ENCODE assay signal across 16 cellular contexts in the genomic region with DNA sequence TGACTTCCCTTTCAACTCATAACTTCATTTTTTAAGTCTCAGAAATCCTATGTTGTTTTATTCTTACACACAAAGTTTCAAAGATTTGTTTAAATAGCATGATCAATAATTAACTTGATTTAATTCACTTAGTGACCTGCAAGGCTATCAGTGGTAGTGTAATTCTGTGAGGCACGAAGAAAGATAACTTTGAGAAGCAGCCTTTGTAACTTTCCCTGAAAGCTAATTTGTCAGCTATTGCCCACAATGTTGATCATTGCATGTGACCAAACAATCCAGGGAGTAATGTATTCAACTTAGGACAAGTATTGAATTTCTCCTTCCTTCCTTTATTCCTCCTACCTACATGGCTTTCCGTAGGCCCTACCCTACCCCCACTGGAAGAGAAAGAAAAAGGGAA.
DNase-seq lines count a peak whose midpoint lies in the region; FAIRE-seq and TF ChIP-seq lines count a peak whose summit lies in the region.
"Had no signal": no experiment of that assay in that cellular context is flagged by ENCODE, and none has a peak within 500 bp of the region (broad histone marks: within the 10 kb centered on the region; RNA-seq: fewer than 3 reads in every experiment).

No MANE protein-coding gene starts in this region.

- H3K36me3 ChIP-seq in endodermal cell (ENCODE audit: control insufficient read depth, insufficient read depth, low read length) (no peaks in the 10 kb centered on the region), small intestine (ENCODE audit: control insufficient read depth in 2 of 2, insufficient read depth in 2 of 2, low read length in 2 of 2) (no peaks in the 10 kb centered on the region)

- H3K36me3 Mint-ChIP-seq in endodermal cell (ENCODE audit: low read depth) (no peaks in the 10 kb centered on the region), nephron (ENCODE audit: low read depth) (peaks cover 4% of the 10 kb centered on the region)
- H3K36me3 Mint-ChIP-seq: CD14-positive monocyte; CD8-positive, alpha-beta T cell had no signal

- H3K27ac Mint-ChIP-seq in endodermal cell (no peak overlapping the region), nephron (peak overlapping the region; percentile 40 to 94 (median 55))
- H3K27ac Mint-ChIP-seq: CD14-positive monocyte; CD8-positive, alpha-beta T cell; H9 had no signal

- FAIRE-seq in small intestine (lab: Jason Lieb, UNC): no peak
- FAIRE-seq: A549, GM12878, GM18507, GM19239 had no signal

- no peaks in the 10 kb centered on the region for H3K4me1 ChIP-seq in endodermal cell (ENCODE audit: control insufficient read depth, insufficient read depth, low read length)
- H3K4me1 ChIP-seq in small intestine (ENCODE audit: control insufficient read depth in 2 of 2, insufficient read depth in 1 of 2, low read depth in 1 of 2, low read length in 1 of 2): no peaks in the 10 kb centered on the region
- H3K4me1 ChIP-seq: A549 had no signal

- DNase-seq in endodermal cell (no peak), small intestine (peak; percentile 56), NCI-H69 (lab: John Stamatoyannopoulos, UW) (no peak), amniotic stem cell (lab: John Stamatoyannopoulos, UW) (no peak), DMS79 treated with DMSO at 0.1 percent for 48 hours (lab: John Stamatoyannopoulos, UW) (no peak)
- DNase-seq: CD8-positive, alpha-beta T cell; COR-L47; DMS53; GOT3; H9 had no signal

- H3K27me3 ChIP-seq in endodermal cell (ENCODE audit: control insufficient read depth, insufficient read depth, low read length, poor library complexity, severe bottlenecking) (no peaks in the 10 kb centered on the region), small intestine (ENCODE audit: control insufficient read depth in 2 of 2, insufficient read depth in 2 of 2, low read length in 2 of 2) (no peaks in the 10 kb centered on the region)

- H3K27ac ChIP-seq in endodermal cell (ENCODE audit: low read depth, low read length): no peak overlapping the region
- H3K27ac ChIP-seq in small intestine (ENCODE audit: low read depth in 1 of 2, low read length in 1 of 2): no peak overlapping the region
- H3K27ac ChIP-seq: A549 had no signal

- TF ChIP-seq CTCF in endodermal cell (conservative IDR thresholded peaks at IDR 0.05) (no peak), nephron (IDR thresholded peaks at IDR 0.05; ENCODE audit: unreplicated experiment in 3 of 3) (no peak)

- peak overlapping the region; percentile 55 for H3K4me3 ChIP-seq in endodermal cell (ENCODE audit: low read length)
- H3K4me3 ChIP-seq in small intestine (ENCODE audit: low read depth in 1 of 2, low read length in 2 of 2): no peak overlapping the region
- H3K4me3 ChIP-seq: A549, GM12878 had no signal

- no peak overlapping the region for H3K4me3 Mint-ChIP-seq in endodermal cell
- H3K4me3 Mint-ChIP-seq in nephron: no peak overlapping the region
- H3K4me3 Mint-ChIP-seq: CD14-positive monocyte; CD8-positive, alpha-beta T cell; H9 had no signal

- no peaks in the 10 kb centered on the region for H3K9me3 Mint-ChIP-seq in endodermal cell
- no peaks in the 10 kb centered on the region for H3K9me3 Mint-ChIP-seq in nephron
- H3K9me3 Mint-ChIP-seq: CD8-positive, alpha-beta T cell; H9 had no signal

- peaks cover 11% of the 10 kb centered on the region for H3K4me1 Mint-ChIP-seq in endodermal cell
- H3K4me1 Mint-ChIP-seq in nephron: no peaks in the 10 kb centered on the region
- H3K4me1 Mint-ChIP-seq: CD14-positive monocyte had no signal

- no peak overlapping the region for H3K9ac ChIP-seq in endodermal cell (ENCODE audit: extremely low read depth, low read length, poor library complexity, severe bottlenecking)

- H3K9me3 ChIP-seq in endodermal cell (ENCODE audit: control insufficient read depth, low read length) (no peaks in the 10 kb centered on the region), small intestine (ENCODE audit: control insufficient read depth, low read depth) (no peaks in the 10 kb centered on the region)
- H3K9me3 ChIP-seq: A549 had no signal

- WGBS in endodermal cell (ENCODE audit: insufficient coverage in 1 of 2, insufficient read length in 1 of 2), 2 experiments: 36 to 67% methylated on average over 1 of the region's 2 CpGs
- WGBS in small intestine, 3 donors: 9 to 60% (median 24%) methylated on average over 2 of the region's 2 CpGs

- H3K27me3 Mint-ChIP-seq in endodermal cell (ENCODE audit: insufficient read depth) (no peaks in the 10 kb centered on the region), nephron (ENCODE audit: low read depth) (no peaks in the 10 kb centered on the region)
